11 cellular contexts compared by ENCODE assay signal in the genomic region with DNA sequence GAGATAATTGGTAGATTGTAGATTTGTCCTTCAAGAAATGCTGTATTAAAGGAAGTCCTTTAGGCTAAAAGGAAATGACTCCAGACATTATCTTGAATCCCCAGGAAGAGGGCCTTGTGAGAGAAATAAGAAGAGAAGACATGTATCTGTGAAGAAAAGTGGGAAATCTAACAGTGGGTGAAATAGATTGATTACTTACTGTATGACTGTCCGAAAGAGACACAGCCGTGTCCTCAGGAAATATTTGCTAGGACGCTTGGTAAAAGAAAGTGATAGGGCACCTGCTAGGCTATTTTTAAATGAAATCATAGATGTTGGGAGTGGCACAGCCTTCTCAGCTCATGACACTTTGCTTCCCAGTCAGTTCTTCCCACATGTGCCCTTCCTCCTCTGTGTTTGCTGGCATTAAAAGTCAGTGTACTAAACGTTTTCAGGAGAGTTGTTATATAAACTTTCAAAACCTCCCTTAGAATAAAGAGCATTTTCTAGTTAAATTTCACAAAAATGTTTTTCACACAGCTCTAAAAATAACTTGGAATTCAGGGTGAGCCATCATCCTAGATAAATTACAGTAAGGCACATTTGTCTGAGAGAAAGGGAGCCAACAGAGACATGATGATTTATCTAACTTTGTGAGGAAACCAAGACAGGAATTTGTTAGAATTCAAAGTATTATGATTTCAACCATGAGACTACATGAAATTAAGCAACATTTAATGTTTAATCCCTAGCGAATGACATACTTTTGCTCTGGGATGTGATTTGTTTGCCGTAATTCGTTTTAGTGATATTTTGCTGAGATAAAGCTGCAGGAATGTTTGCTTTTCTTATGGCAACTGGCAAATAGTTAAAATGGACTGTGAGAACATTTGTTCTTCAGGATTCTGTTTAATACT. TPM values are rescaled to one million over a fixed set of nuclear protein-coding genes. Genes with fewer than 3 reads are reported as not detected.
DNase-seq lines count a peak whose midpoint lies in the region; ATAC-seq and TF ChIP-seq lines count a peak whose summit lies in the region.
"Had no signal": no experiment of that assay in that cellular context is flagged by ENCODE, and none has a peak within 500 bp of the region (broad histone marks: within the 10 kb centered on the region; RNA-seq: fewer than 3 reads in every experiment).

No MANE protein-coding gene starts in this region.

- ATAC-seq in thoracic aorta (ENCODE audit: insufficient number of reproducible peaks, low FRiP score, low read depth): no peak
- no peak for ATAC-seq in GM18498 (IDR thresholded peaks at IDR 0.05; ENCODE audit: unreplicated experiment)

- H3K27me3 ChIP-seq in thoracic aorta (replicated peaks; ENCODE audit: insufficient read depth): no peaks in the 10 kb centered on the region

- no peaks in the 10 kb centered on the region for H3K36me3 ChIP-seq in thoracic aorta

- H3K27ac ChIP-seq in thoracic aorta: peak overlapping the region; percentile 50 to 64

- H3K9me3 Mint-ChIP-seq in mesothelial cell of epicardium: peaks cover 20% of the 10 kb centered on the region
- H3K9me3 Mint-ChIP-seq in activated naive CD8-positive, alpha-beta T cell treated with anti-CD3 and anti-CD28 coated beads for 36 hours: no peaks in the 10 kb centered on the region

- H3K9me3 ChIP-seq in thoracic aorta: no peaks in the 10 kb centered on the region

- peak; percentile 61 for DNase-seq in LNCaP clone FGC (ENCODE audit: low read depth)
- peak; percentile 94 for DNase-seq in fibroblast of peridontal ligament (ENCODE audit: extremely low read depth)
- no peak for DNase-seq in mesothelial cell of epicardium (ENCODE audit: low spot score in 2 of 2, unreplicated experiment in 2 of 2)
- no peak for DNase-seq in thoracic aorta (ENCODE audit: low spot score)
- no peak for DNase-seq in NCI-H2107 treated with DMSO at 0.1 percent for 48 hours (lab: John Stamatoyannopoulos, UW; ENCODE audit: unreplicated experiment)
- DNase-seq in retina: no peak
- DNase-seq in activated naive CD8-positive, alpha-beta T cell treated with anti-CD3 and anti-CD28 coated beads for 36 hours: no peak
- DNase-seq: activated CD8-positive, alpha-beta memory T cell treated with anti-CD3 and anti-CD28 coated beads, Interleukin-2, amount 50 U/mL, for 4 hours; DMS 273 treated with DMSO at 0.1 percent for 48 hours; NCI-H2029 had no signal

- H3K27ac Mint-ChIP-seq in mesothelial cell of epicardium: peak overlapping the region; percentile 61
- no peak overlapping the region for H3K27ac Mint-ChIP-seq in activated naive CD8-positive, alpha-beta T cell treated with anti-CD3 and anti-CD28 coated beads for 36 hours

- H3K4me3 Mint-ChIP-seq in mesothelial cell of epicardium: no peak overlapping the region
- no peak overlapping the region for H3K4me3 Mint-ChIP-seq in activated naive CD8-positive, alpha-beta T cell treated with anti-CD3 and anti-CD28 coated beads for 36 hours

- H3K4me3 ChIP-seq in LNCaP clone FGC (ENCODE audit: low read depth, low read length) (no peak overlapping the region), thoracic aorta (peak overlapping the region; percentile 2)

- H3K4me1 Mint-ChIP-seq in mesothelial cell of epicardium: peaks cover 18% of the 10 kb centered on the region
- H3K4me1 Mint-ChIP-seq in activated naive CD8-positive, alpha-beta T cell treated with anti-CD3 and anti-CD28 coated beads for 36 hours: peaks cover 18% of the 10 kb centered on the region

- peaks cover 1% of the 10 kb centered on the region for H3K36me3 Mint-ChIP-seq in mesothelial cell of epicardium
- no peaks in the 10 kb centered on the region for H3K36me3 Mint-ChIP-seq in activated naive CD8-positive, alpha-beta T cell treated with anti-CD3 and anti-CD28 coated beads for 36 hours

- H3K27me3 Mint-ChIP-seq in mesothelial cell of epicardium (ENCODE audit: low read depth): no peaks in the 10 kb centered on the region
- no peaks in the 10 kb centered on the region for H3K27me3 Mint-ChIP-seq in activated naive CD8-positive, alpha-beta T cell treated with anti-CD3 and anti-CD28 coated beads for 36 hours

- no peak for TF ChIP-seq CTCF in LNCaP clone FGC (IDR thresholded peaks at IDR 0.05; ENCODE audit: control insufficient read depth, extremely low read depth, insufficient read depth)
- TF ChIP-seq CTCF in mesothelial cell of epicardium (IDR thresholded peaks at IDR 0.05; ENCODE audit: unreplicated experiment): no peak
- TF ChIP-seq CTCF in thoracic aorta (IDR thresholded peaks at IDR 0.05): no peak

- H3K4me1 ChIP-seq in thoracic aorta (ENCODE audit: control insufficient read depth in 1 of 2, low read depth in 2 of 2): peaks cover 42 to 53% of the 10 kb centered on the region in 2 donors

RNA-seq across cellular contexts. Expression of gene DHRS7B, which starts 35.0 kb away (rescaled TPM):
- total RNA-seq in mesothelial cell of epicardium (18.9 to 22.4 TPM (median 19.8 TPM) in 3 replicates), thoracic aorta (10 to 100 TPM; 30.5 to 44.5 TPM)
- total RNA-seq in activated naive CD8-positive, alpha-beta T cell treated with anti-CD3 and anti-CD28 coated beads for 36 hours: 10 to 100 TPM; 19.2 to 20.3 TPM

RNA-seq across cellular contexts. Expression of gene TMEM11, which starts 52.2 kb away (rescaled TPM):
- 19.4 to 21.9 TPM (median 20.6 TPM) in 3 replicates for total RNA-seq in mesothelial cell of epicardium
- 10 to 100 TPM; 16.2 to 18.7 TPM for total RNA-seq in thoracic aorta
- 10 to 100 TPM; 28.3 to 29.8 TPM for total RNA-seq in activated naive CD8-positive, alpha-beta T cell treated with anti-CD3 and anti-CD28 coated beads for 36 hours

Comparison
In these comparisons a context has a peak if more than half of its experiments do, and no peak if none do; other contexts are left out.
1. DNase-seq: peak in LNCaP clone FGC (single experiment) and fibroblast of peridontal ligament (single experiment); none in mesothelial cell of epicardium (0 of 2), thoracic aorta (single experiment), NCI-H2107 treated with DMSO at 0.1 percent for 48 hours (single experiment), retina (single experiment) and activated naive CD8-positive, alpha-beta T cell treated with anti-CD3 and anti-CD28 coated beads for 36 hours (single experiment).